Comparison of ENCODE assay signal across 8 cellular contexts in the genomic region with DNA sequence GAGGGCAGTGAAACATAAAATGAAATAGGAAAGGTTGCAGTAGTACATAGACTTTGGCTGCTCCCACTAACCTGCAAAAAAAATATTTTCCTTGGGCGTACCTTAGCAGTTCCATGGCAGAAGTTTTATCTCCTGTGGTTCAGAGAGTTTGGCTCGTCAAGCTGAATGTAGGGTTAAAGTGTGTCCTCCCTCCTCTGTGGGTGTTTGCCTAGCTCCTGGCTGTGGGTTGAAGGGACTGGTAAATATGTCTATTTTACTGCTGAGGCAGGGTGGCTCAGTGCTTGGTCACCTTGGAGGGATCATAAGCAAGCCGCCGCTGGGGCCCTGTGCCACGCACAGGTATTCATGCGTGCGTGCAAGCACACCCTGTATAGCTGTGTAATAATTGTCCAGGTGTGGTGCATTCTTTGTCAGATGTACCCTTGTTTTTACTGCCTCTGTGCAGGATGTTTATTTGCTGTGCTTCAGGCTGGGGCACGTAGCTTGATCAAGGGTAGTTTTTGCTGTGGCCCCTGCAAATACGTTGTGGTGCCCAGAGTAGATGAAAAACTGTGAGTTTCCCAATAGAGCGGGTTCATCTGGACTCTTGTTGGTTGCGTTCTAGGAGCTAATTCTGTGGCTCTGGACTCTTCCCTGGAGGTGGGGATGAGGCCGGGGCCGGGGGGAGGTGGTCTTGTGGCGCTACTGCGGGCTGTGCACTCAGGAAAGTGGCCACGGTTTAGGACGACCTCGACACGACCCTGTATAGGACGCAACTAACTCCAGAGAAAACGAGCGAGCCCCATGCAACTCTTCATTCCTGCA. TPM values are rescaled to one million over a fixed set of nuclear protein-coding genes. Genes with fewer than 3 reads are reported as not detected.
DNase-seq lines count a peak whose midpoint lies in the region; ATAC-seq and TF ChIP-seq lines count a peak whose summit lies in the region.

No MANE protein-coding gene starts in this region.

- no peaks in the 10 kb centered on the region for H3K9me3 Mint-ChIP-seq in Caco-2 (ENCODE audit: unreplicated experiment)

- BruUV-seq in Caco-2 (replicated peaks; lab: Mats Ljungman, UMichigan): no TSS peak

- H3K36me3 ChIP-seq in Caco-2 (ENCODE audit: control insufficient read depth, insufficient read depth, low read length) (no peaks in the 10 kb centered on the region), left ventricle myocardium inferior (no peaks in the 10 kb centered on the region), skeletal muscle satellite cell (ENCODE audit: insufficient read depth, low read length) (no peaks in the 10 kb centered on the region)

- CTCF ChIA-PET in Caco-2 (lab: Charles Lee): interaction anchor here (0.6 to 2.0 kb wide), 7 partner anchors 13 to 140 kb away, joined by 3 to 10 read pairs (median 4); no protein-coding TSS in a partner anchor

- H3K4me1 ChIP-seq in Caco-2 (peaks cover 30% of the 10 kb centered on the region), left ventricle myocardium inferior (peaks cover 14% of the 10 kb centered on the region), skeletal muscle satellite cell (ENCODE audit: control insufficient read depth, insufficient read depth, low read length) (peaks cover 5% of the 10 kb centered on the region)

- H3K36me3 Mint-ChIP-seq in Caco-2 (ENCODE audit: insufficient read depth, unreplicated experiment): no peaks in the 10 kb centered on the region

- H3K4me1 Mint-ChIP-seq in Caco-2 (ENCODE audit: low read depth, unreplicated experiment): peaks cover 28% of the 10 kb centered on the region

- TF ChIP-seq CTCF in Caco-2 (IDR thresholded peaks at IDR 0.05; ENCODE audit: insufficient read depth in 1 of 2, low read depth in 1 of 2, low read length in 1 of 2, severe bottlenecking in 1 of 2, unreplicated experiment in 1 of 2) (no peak), left ventricle myocardium inferior (IDR thresholded peaks at IDR 0.05; ENCODE audit: borderline replicate concordance) (no peak)

- peak overlapping the region; percentile 33 for H3K27ac ChIP-seq in left ventricle myocardium inferior (replicated peaks)

- H3K4me3 ChIP-seq in Caco-2 (ENCODE audit: low read depth, low read length): peak overlapping the region; percentile 47
- H3K4me3 ChIP-seq in left ventricle myocardium inferior: peak overlapping the region; percentile 81
- H3K4me3 ChIP-seq in skeletal muscle satellite cell (ENCODE audit: low read length): peak overlapping the region; percentile 70

- intact Hi-C loops in Caco-2 (cut with micrococcal nuclease; ENCODE audit: unreplicated experiment) (loop anchor here (1.0 to 5.0 kb wide), 4 partner anchors 81 to 194 kb away; no protein-coding TSS in a partner anchor), left ventricle myocardium inferior (cut with micrococcal nuclease) (no loop called here)

- DNase-seq in Caco-2: peak; percentile 66 to 87
- peak; percentile 27 for DNase-seq in activated CD8-positive, alpha-beta memory T cell treated with anti-CD3 and anti-CD28 coated beads, Interleukin-2, amount 50 U/mL, for 4 hours
- DNase-seq in left ventricle myocardium inferior: no peak
- no peak for DNase-seq in SHP77 treated with DMSO at 0.1 percent for 48 hours (lab: John Stamatoyannopoulos, UW)
- no peak for DNase-seq in GF-D8 (lab: John Stamatoyannopoulos, UW)

- H3K9me3 ChIP-seq in Caco-2 (no peaks in the 10 kb centered on the region), left ventricle myocardium inferior (replicated peaks) (no peaks in the 10 kb centered on the region), skeletal muscle satellite cell (replicated peaks; ENCODE audit: low read length) (no peaks in the 10 kb centered on the region)

- H3K4me2 ChIP-seq in skeletal muscle satellite cell (ENCODE audit: low read length): peak overlapping the region; percentile 86

- H3K27ac Mint-ChIP-seq in Caco-2 (ENCODE audit: unreplicated experiment): peak overlapping the region; percentile 54

- H3K27me3 Mint-ChIP-seq in Caco-2 (ENCODE audit: insufficient read depth, unreplicated experiment): no peaks in the 10 kb centered on the region

- peak; percentile 19 for ATAC-seq in HG02981 (IDR thresholded peaks at IDR 0.05; ENCODE audit: unreplicated experiment)
- no peak for ATAC-seq in GM21515 (IDR thresholded peaks at IDR 0.05; ENCODE audit: unreplicated experiment)

- POLR2A ChIA-PET in Caco-2 (lab: Charles Lee): interaction anchor here (0.5 to 1.1 kb wide), 4 partner anchors 15 to 159 kb away, joined by 3 to 6 read pairs (median 4); a partner anchor contains a TSS

- H3K27me3 ChIP-seq in Caco-2 (replicated peaks; ENCODE audit: control insufficient read depth, insufficient read depth, low read length) (no peaks in the 10 kb centered on the region), left ventricle myocardium inferior (ENCODE audit: low read depth) (peaks cover 44% of the 10 kb centered on the region), skeletal muscle satellite cell (ENCODE audit: control insufficient read depth, insufficient read depth, low read length) (peaks cover 74% of the 10 kb centered on the region)

- H3K4me3 Mint-ChIP-seq in Caco-2 (ENCODE audit: unreplicated experiment): peak overlapping the region; percentile 90

- no peak overlapping the region for H3K9ac ChIP-seq in skeletal muscle satellite cell (ENCODE audit: low read depth, low read length)

RNA-seq across cellular contexts. Expression of a gene that starts 0.7 kb away (rescaled TPM):
- 26.3 and 34.0 TPM in 2 replicates for total RNA-seq in Caco-2 (2022)
- total RNA-seq in left ventricle myocardium inferior: 7.1 TPM
- under 0.01 and 0.22 TPM in 2 replicates for total RNA-seq in skeletal muscle satellite cell (2012; rRNA removed)

Comparison
In these comparisons a context has a peak if more than half of its experiments do, and no peak if none do; other contexts are left out.
1. DNase-seq: peak in Caco-2 (2 of 2) and activated CD8-positive, alpha-beta memory T cell treated with anti-CD3 and anti-CD28 coated beads, Interleukin-2, amount 50 U/mL, for 4 hours (single experiment); none in left ventricle myocardium inferior (single experiment), SHP77 treated with DMSO at 0.1 percent for 48 hours (single experiment) and GF-D8 (single experiment).
2. Peak in every context shown above with its lines, with median percentiles within 50 percentile points of each other: H3K4me3 ChIP-seq.